In the genomic region with DNA sequence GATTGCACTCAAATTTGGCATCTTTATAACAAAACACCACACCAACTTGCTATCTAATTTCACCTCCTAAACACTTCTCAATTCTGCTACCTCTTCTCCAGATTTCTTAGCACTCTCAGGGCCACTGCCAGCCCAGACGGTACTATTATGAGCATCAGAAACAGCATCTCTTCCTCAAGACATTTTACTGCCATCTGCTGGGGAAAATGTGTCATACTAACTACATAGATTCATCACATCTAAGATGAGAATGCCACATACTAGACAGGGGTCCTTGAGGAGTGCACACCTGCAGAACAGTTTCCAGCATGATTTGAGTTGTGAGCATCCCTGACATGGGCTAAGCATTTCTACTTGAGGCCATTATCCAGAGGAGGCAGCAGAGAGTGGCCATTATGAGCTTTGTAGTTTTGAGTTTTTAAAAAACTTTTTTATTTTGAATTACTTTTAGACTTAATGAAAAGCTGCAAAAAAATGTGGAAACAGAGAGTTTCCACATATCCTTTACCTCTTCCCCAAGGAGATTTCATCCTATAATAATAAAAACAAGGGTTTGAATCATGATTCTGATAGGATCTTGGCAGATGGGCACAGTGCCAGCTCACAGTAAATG, we compare ENCODE assay signal across 8 cellular contexts. TPM values are rescaled to one million over a fixed set of nuclear protein-coding genes. Genes with fewer than 3 reads are reported as not detected.
A peak's percentile ranks its signal among the peaks of the same experiment; 100 is the strongest.
DNase-seq lines count a peak whose midpoint lies in the region; ATAC-seq and TF ChIP-seq lines count a peak whose summit lies in the region.

No MANE protein-coding gene starts in this region.

- no peaks in the 10 kb centered on the region for H3F3A ChIP-seq in GM23248 (ENCODE audit: insufficient read depth)

- intact Hi-C loops in breast epithelium (cut with DNase I; ENCODE audit: low total_unique reads): loop anchor here (5.0 kb wide), 1 partner anchor 547 kb away; no protein-coding TSS in a partner anchor

- H3K27me3 ChIP-seq in GM23248 (replicated peaks; ENCODE audit: insufficient read depth) (peaks cover 37% of the 10 kb centered on the region), breast epithelium (no peaks in the 10 kb centered on the region)

- no peak overlapping the region for H3K27ac ChIP-seq in GM23248
- H3K27ac ChIP-seq in breast epithelium: no peak overlapping the region

- peak; percentile 42 to 55 (median 43) for TF ChIP-seq CTCF in breast epithelium (IDR thresholded peaks at IDR 0.05)

- H3K9me3 Mint-ChIP-seq in activated naive CD8-positive, alpha-beta T cell treated with anti-CD3 and anti-CD28 coated beads, Interleukin-2, amount 10 ng/mL, durations not matched to agents 7 days and 5 days: no peaks in the 10 kb centered on the region
- H3K9me3 Mint-ChIP-seq in activated naive CD8-positive, alpha-beta T cell treated with anti-CD3 and anti-CD28 coated beads for 36 hours: no peaks in the 10 kb centered on the region
- H3K9me3 Mint-ChIP-seq in stimulated activated naive CD8-positive, alpha-beta T cell treated with anti-CD3 and anti-CD28 coated beads, Interleukin-15, amount 100 ng/mL, for 72 hours: peaks cover 0 to 2% of the 10 kb centered on the region in 2 donors

- WGBS in GM23248 (ENCODE audit: low coverage in 1 of 2, low lambda C conversion rate in 2 of 2, missing lambda C conversion rate in 2 of 2), 2 experiments: 0% methylated on average over 1 of the region's 1 CpG

- H3K4me3 ChIP-seq in GM23248: no peak overlapping the region
- H3K4me3 ChIP-seq in breast epithelium: no peak overlapping the region

- POLR2A ChIA-PET in activated naive CD8-positive, alpha-beta T cell treated with anti-CD3 and anti-CD28 coated beads, Interleukin-2, amount 10 ng/mL, durations not matched to agents 7 days and 5 days (lab: Charles Lee): no interaction called here

- H3K36me3 Mint-ChIP-seq in activated naive CD8-positive, alpha-beta T cell treated with anti-CD3 and anti-CD28 coated beads, Interleukin-2, amount 10 ng/mL, durations not matched to agents 7 days and 5 days: no peaks in the 10 kb centered on the region
- H3K36me3 Mint-ChIP-seq in activated naive CD8-positive, alpha-beta T cell treated with anti-CD3 and anti-CD28 coated beads for 36 hours: peaks cover 2% of the 10 kb centered on the region

- peak; percentile 83 for ATAC-seq in activated naive CD8-positive, alpha-beta T cell treated with anti-CD3 and anti-CD28 coated beads, Interleukin-2, amount 10 ng/mL, durations not matched to agents 7 days and 5 days (ENCODE audit: low read depth)
- ATAC-seq in stimulated activated naive CD8-positive, alpha-beta T cell treated with anti-CD3 and anti-CD28 coated beads, Interleukin-15, amount 100 ng/mL, for 72 hours: peak; percentile 89

- in situ Hi-C loops in GM23248 (cut with MboI) (no loop called here), KBM-7 (cut with MboI; ENCODE audit: low pct_unique_long_range_greater_than_20kb, low sequenced_read_pairs) (no loop called here)

- H3K9me2 ChIP-seq in GM23248 (ENCODE audit: insufficient read depth): no peaks in the 10 kb centered on the region

- no peak for DNase-seq in activated naive CD8-positive, alpha-beta T cell treated with anti-CD3 and anti-CD28 coated beads, Interleukin-2, amount 10 ng/mL, durations not matched to agents 7 days and 5 days
- DNase-seq in activated naive CD8-positive, alpha-beta T cell treated with anti-CD3 and anti-CD28 coated beads for 36 hours: no peak
- DNase-seq in GM23248 (peak; percentile 81), KBM-7 (peak; percentile 73), OCI-M1 (lab: John Stamatoyannopoulos, UW) (peak; percentile 70), breast epithelium (ENCODE audit: low spot score in 2 of 2) (no peak), kidney glomerular epithelial cell (lab: John Stamatoyannopoulos, UW) (peak; percentile 35)
- peak; percentile 11 to 16 for DNase-seq in stimulated activated naive CD8-positive, alpha-beta T cell treated with anti-CD3 and anti-CD28 coated beads, Interleukin-15, amount 100 ng/mL, for 72 hours

- no peak for TF ChIP-seq POLR2A in breast epithelium (IDR thresholded peaks at IDR 0.05)

- H2AFZ ChIP-seq in GM23248: no peak overlapping the region

- H3K36me3 ChIP-seq in GM23248 (ENCODE audit: low read depth): no peaks in the 10 kb centered on the region
- H3K36me3 ChIP-seq in breast epithelium: no peaks in the 10 kb centered on the region

- no peaks in the 10 kb centered on the region for H3K79me2 ChIP-seq in GM23248 (ENCODE audit: insufficient read depth)

- H3K27ac Mint-ChIP-seq in activated naive CD8-positive, alpha-beta T cell treated with anti-CD3 and anti-CD28 coated beads, Interleukin-2, amount 10 ng/mL, durations not matched to agents 7 days and 5 days: no peak overlapping the region
- H3K27ac Mint-ChIP-seq in activated naive CD8-positive, alpha-beta T cell treated with anti-CD3 and anti-CD28 coated beads for 36 hours: no peak overlapping the region
- no peak overlapping the region for H3K27ac Mint-ChIP-seq in stimulated activated naive CD8-positive, alpha-beta T cell treated with anti-CD3 and anti-CD28 coated beads, Interleukin-15, amount 100 ng/mL, for 72 hours

- no peaks in the 10 kb centered on the region for H4K20me1 ChIP-seq in GM23248 (ENCODE audit: insufficient read depth)

- H3K4me1 ChIP-seq in GM23248 (ENCODE audit: insufficient read depth) (no peaks in the 10 kb centered on the region), breast epithelium (no peaks in the 10 kb centered on the region)

- H3K4me2 ChIP-seq in GM23248 (ENCODE audit: unreplicated experiment): no peak overlapping the region

- H3K4me3 Mint-ChIP-seq in activated naive CD8-positive, alpha-beta T cell treated with anti-CD3 and anti-CD28 coated beads, Interleukin-2, amount 10 ng/mL, durations not matched to agents 7 days and 5 days: no peak overlapping the region
- no peak overlapping the region for H3K4me3 Mint-ChIP-seq in activated naive CD8-positive, alpha-beta T cell treated with anti-CD3 and anti-CD28 coated beads for 36 hours
- no peak overlapping the region for H3K4me3 Mint-ChIP-seq in stimulated activated naive CD8-positive, alpha-beta T cell treated with anti-CD3 and anti-CD28 coated beads, Interleukin-15, amount 100 ng/mL, for 72 hours

- no peaks in the 10 kb centered on the region for H3K9me3 ChIP-seq in GM23248 (ENCODE audit: low read depth)
- no peaks in the 10 kb centered on the region for H3K9me3 ChIP-seq in breast epithelium

- no peak overlapping the region for H3K9ac ChIP-seq in GM23248

- H3K4me1 Mint-ChIP-seq in activated naive CD8-positive, alpha-beta T cell treated with anti-CD3 and anti-CD28 coated beads, Interleukin-2, amount 10 ng/mL, durations not matched to agents 7 days and 5 days: peaks cover 18% of the 10 kb centered on the region
- H3K4me1 Mint-ChIP-seq in activated naive CD8-positive, alpha-beta T cell treated with anti-CD3 and anti-CD28 coated beads for 36 hours: peaks cover 22% of the 10 kb centered on the region
- H3K4me1 Mint-ChIP-seq in stimulated activated naive CD8-positive, alpha-beta T cell treated with anti-CD3 and anti-CD28 coated beads, Interleukin-15, amount 100 ng/mL, for 72 hours: peaks cover 16% of the 10 kb centered on the region

- H3K27me3 Mint-ChIP-seq in activated naive CD8-positive, alpha-beta T cell treated with anti-CD3 and anti-CD28 coated beads, Interleukin-2, amount 10 ng/mL, durations not matched to agents 7 days and 5 days: peaks cover 3% of the 10 kb centered on the region
- no peaks in the 10 kb centered on the region for H3K27me3 Mint-ChIP-seq in activated naive CD8-positive, alpha-beta T cell treated with anti-CD3 and anti-CD28 coated beads for 36 hours
- no peaks in the 10 kb centered on the region for H3K27me3 Mint-ChIP-seq in stimulated activated naive CD8-positive, alpha-beta T cell treated with anti-CD3 and anti-CD28 coated beads, Interleukin-15, amount 100 ng/mL, for 72 hours

RNA-seq across cellular contexts. Expression of a gene that starts 15.1 kb away (rescaled TPM):
- total RNA-seq in activated naive CD8-positive, alpha-beta T cell treated with anti-CD3 and anti-CD28 coated beads, Interleukin-2, amount 10 ng/mL, durations not matched to agents 7 days and 5 days: 1 to 10 TPM in 1 of 2 experiments, under 1 TPM in 1; 0.34 to 1.8 TPM
- total RNA-seq in activated naive CD8-positive, alpha-beta T cell treated with anti-CD3 and anti-CD28 coated beads for 36 hours: 1 to 10 TPM; 2.2 to 3.4 TPM
- not detected in 2 replicates for total RNA-seq in GM23248 (2014; rRNA removed; shearing (Covaris generic))
- polyA plus RNA-seq in GM23248 (2016; fragmentation: Nextera tagmentation; extraction: Ambion mirVana): not detected in 2 replicates
- total RNA-seq in breast epithelium: 1 to 10 TPM in 2 of 3 donors, under 1 TPM in 1; 0.48 to 6.3 (median 2.9) TPM

Comparison
In these comparisons a context has a peak if more than half of its experiments do, and no peak if none do; other contexts are left out.
1. DNase-seq: peak in GM23248 (single experiment), KBM-7 (single experiment), OCI-M1 (single experiment), kidney glomerular epithelial cell (single experiment) and stimulated activated naive CD8-positive, alpha-beta T cell treated with anti-CD3 and anti-CD28 coated beads, Interleukin-15, amount 100 ng/mL, for 72 hours (2 of 2); none in activated naive CD8-positive, alpha-beta T cell treated with anti-CD3 and anti-CD28 coated beads, Interleukin-2, amount 10 ng/mL, durations not matched to agents 7 days and 5 days (single experiment), activated naive CD8-positive, alpha-beta T cell treated with anti-CD3 and anti-CD28 coated beads for 36 hours (single experiment) and breast epithelium (0 of 2).